In the genomic region with DNA sequence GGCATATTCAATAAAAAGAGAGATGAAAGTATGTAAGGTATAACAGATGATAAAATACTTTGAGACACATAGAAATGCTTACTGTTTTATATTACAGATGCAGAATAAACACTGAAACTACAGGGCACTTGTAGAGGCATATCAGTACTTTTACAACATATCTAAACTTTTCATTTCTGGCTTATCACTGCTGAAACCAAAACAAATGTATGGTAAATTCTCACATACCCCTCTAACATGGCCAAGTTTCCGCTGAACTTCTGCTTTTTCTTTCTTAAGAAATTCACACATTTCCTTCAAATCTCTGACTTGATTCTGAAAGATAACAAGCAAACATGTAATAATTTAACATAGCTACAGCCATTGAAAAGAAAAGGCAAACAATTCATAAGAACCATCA, we compare ENCODE assay signal across 18 cellular contexts. TPM values are rescaled to one million over a fixed set of nuclear protein-coding genes. Genes with fewer than 3 reads are reported as not detected.
DNase-seq lines count a peak whose midpoint lies in the region; ATAC-seq and TF ChIP-seq lines count a peak whose summit lies in the region.
"Had no signal": no experiment of that assay in that cellular context is flagged by ENCODE, and none has a peak within 500 bp of the region (broad histone marks: within the 10 kb centered on the region; RNA-seq: fewer than 3 reads in every experiment).

No MANE protein-coding gene starts in this region.

- no peaks in the 10 kb centered on the region for H3K27me3 Mint-ChIP-seq in MCF 10A (ENCODE audit: insufficient read depth, unreplicated experiment)

- BruUV-seq in MCF 10A (replicated peaks; lab: Mats Ljungman, UMichigan): no TSS peak

- intact Hi-C loops in MCF 10A (cut with micrococcal nuclease): no loop called here
- intact Hi-C loops in left ventricle myocardium superior (cut with micrococcal nuclease): no loop called here

- no peaks in the 10 kb centered on the region for H3K4me1 ChIP-seq in upper lobe of left lung
- H3K4me1 ChIP-seq in foreskin keratinocyte: peaks cover 6% of the 10 kb centered on the region
- H3K4me1 ChIP-seq: left lung had no signal

- no peak overlapping the region for H3K27ac ChIP-seq in upper lobe of left lung
- no peak overlapping the region for H3K27ac ChIP-seq in foreskin keratinocyte
- H3K27ac ChIP-seq: coronary artery, KMS-11, left lung, SK-N-MC had no signal

- 52 to 65% methylated on average over 1 of the region's 1 CpG for WGBS in upper lobe of left lung, 2 donors

- no peak overlapping the region for H3K27ac Mint-ChIP-seq in MCF 10A (ENCODE audit: low read depth, unreplicated experiment)

- H3K4me3 ChIP-seq in GM12865 (ENCODE audit: low read depth, low read length) (no peak overlapping the region), upper lobe of left lung (no peak overlapping the region)
- H3K4me3 ChIP-seq: coronary artery, left lung, SK-N-MC had no signal

- CTCF ChIA-PET in MCF 10A (lab: Yijun Ruan, JAX): no interaction called here

- TF ChIP-seq POLR2A in upper lobe of left lung (IDR thresholded peaks at IDR 0.05): no peak

- POLR2A ChIA-PET in MCF 10A (lab: Yijun Ruan, JAX): no interaction called here

- no peaks in the 10 kb centered on the region for H3K27me3 ChIP-seq in upper lobe of left lung
- no peaks in the 10 kb centered on the region for H3K27me3 ChIP-seq in foreskin keratinocyte
- H3K27me3 ChIP-seq: left lung had no signal

- no peaks in the 10 kb centered on the region for H3K9me3 ChIP-seq in upper lobe of left lung
- H3K9me3 ChIP-seq: left lung had no signal

- ATAC-seq in GM19372 (IDR thresholded peaks at IDR 0.05; ENCODE audit: low read depth, unreplicated experiment) (peak; percentile 57), HG02852 (IDR thresholded peaks at IDR 0.05; ENCODE audit: unreplicated experiment) (peak; percentile 82), HG03520 (IDR thresholded peaks at IDR 0.05; ENCODE audit: unreplicated experiment) (peak; percentile 72), upper lobe of left lung (ENCODE audit: low FRiP score in 2 of 2) (no peak), foreskin keratinocyte (no peak), left ventricle myocardium superior (no peak)
- ATAC-seq: activated naive CD4-positive, alpha-beta T cell treated with anti-CD3 and anti-CD28 coated beads, Interleukin-2, amount 50 U/mL, for 72 hours; left lung had no signal

- no peak overlapping the region for H3K4me3 Mint-ChIP-seq in MCF 10A (ENCODE audit: unreplicated experiment)

- no peaks in the 10 kb centered on the region for H3K9me3 Mint-ChIP-seq in MCF 10A (ENCODE audit: unreplicated experiment)
- H3K9me3 Mint-ChIP-seq: activated naive CD4-positive, alpha-beta T cell treated with anti-CD3 and anti-CD28 coated beads, Interleukin-2, amount 50 U/mL, for 72 hours had no signal

- TF ChIP-seq CTCF in GM12865 (IDR thresholded peaks at IDR 0.05; ENCODE audit: insufficient read depth, low read depth, low read length, missing control alignments) (no peak), upper lobe of left lung (IDR thresholded peaks at IDR 0.05) (no peak), foreskin keratinocyte (conservative IDR thresholded peaks at IDR 0.05) (no peak), MCF 10A (IDR thresholded peaks at IDR 0.05; ENCODE audit: unreplicated experiment) (no peak)

- H3K4me1 Mint-ChIP-seq in MCF 10A (ENCODE audit: insufficient read depth, unreplicated experiment): peaks cover 6% of the 10 kb centered on the region

- H3K36me3 Mint-ChIP-seq in MCF 10A (ENCODE audit: insufficient read depth, unreplicated experiment): peaks cover 32% of the 10 kb centered on the region

- peak; percentile 47 for DNase-seq in GM12865 (ENCODE audit: low read depth)
- no peak for DNase-seq in upper lobe of left lung
- DNase-seq in foreskin keratinocyte: no peak
- DNase-seq in MCF 10A (ENCODE audit: unreplicated experiment): no peak
- no peak for DNase-seq in left ventricle myocardium superior
- DNase-seq: activated CD4-positive, alpha-beta T cell treated with anti-CD3 and anti-CD28 coated beads, Interleukin-2, amount 50 U/mL, for 1 hour; left lung; NCI-H510A; stimulated activated CD4-positive, alpha-beta T cell treated with anti-CD3 and anti-CD28 coated beads, Interleukin-4, amount 100 ng/mL, for 4 hours had no signal

- no peak for TF ChIP-seq EP300 in upper lobe of left lung (IDR thresholded peaks at IDR 0.05)

- peaks cover 0 to 46% (median 7%) of the 10 kb centered on the region in 4 donors for H3K36me3 ChIP-seq in upper lobe of left lung

RNA-seq across cellular contexts. Expression of a gene that starts 33.3 kb away (rescaled TPM):
- under 1 TPM in 2 of 6 donors, not detected in 4; 0.07 to 0.11 TPM for total RNA-seq in upper lobe of left lung
- not detected in 2 replicates for total RNA-seq in foreskin keratinocyte
- polyA plus RNA-seq in foreskin keratinocyte: not detected in 2 replicates
- total RNA-seq in MCF 10A (2022): 0.29 TPM in 1 of 2 replicates, not detected in the other
- not detected for total RNA-seq in left ventricle myocardium superior
- total RNA-seq: Daoy, temporal lobe had no signal

Comparison
In these comparisons a context has a peak if more than half of its experiments do, and no peak if none do; other contexts are left out.
1. ATAC-seq: peak in GM19372 (single experiment), HG02852 (single experiment) and HG03520 (single experiment); none in upper lobe of left lung (0 of 2), foreskin keratinocyte (single experiment) and left ventricle myocardium superior (single experiment).